8 cellular contexts compared by ENCODE assay signal in the genomic region with DNA sequence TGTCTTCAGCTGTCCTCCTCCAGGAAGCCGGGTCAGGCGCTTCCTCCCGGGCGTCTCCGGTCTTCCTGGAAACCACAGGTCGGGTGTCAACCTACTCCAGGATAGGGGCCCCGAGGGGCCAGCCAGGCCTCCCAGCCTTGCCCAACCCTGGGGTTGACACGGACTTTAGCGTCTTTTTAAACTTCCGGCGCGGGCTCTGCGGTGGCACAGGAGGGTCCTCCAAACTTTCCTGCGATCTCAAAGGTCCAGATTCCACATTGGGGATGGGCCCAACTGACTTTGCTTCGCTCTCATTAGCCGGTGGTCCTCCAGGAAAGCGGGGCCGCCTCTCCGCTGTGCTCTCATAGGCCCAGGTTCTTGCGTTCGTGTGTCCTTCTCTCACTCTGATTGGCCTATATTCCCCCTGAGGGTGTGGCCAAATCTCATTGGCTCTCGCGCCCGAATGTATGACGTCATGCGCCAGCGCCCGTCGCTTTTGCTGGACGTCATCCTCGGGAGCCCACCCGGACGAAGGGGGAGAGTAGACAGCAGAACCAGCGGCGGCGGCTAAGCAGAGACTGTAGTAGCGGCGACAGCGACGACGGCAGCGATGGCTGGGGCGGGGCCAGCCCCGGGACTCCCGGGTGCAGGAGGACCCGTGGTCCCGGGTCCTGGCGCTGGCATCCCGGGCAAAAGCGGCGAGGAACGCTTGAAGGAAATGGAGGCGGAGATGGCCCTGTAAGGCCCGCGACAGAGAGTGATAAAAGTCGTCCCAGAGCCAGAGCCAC. TPM values are rescaled to one million over a fixed set of nuclear protein-coding genes. Genes with fewer than 3 reads are reported as not detected.
DNase-seq lines count a peak whose midpoint lies in the region; ATAC-seq, FAIRE-seq and TF ChIP-seq lines count a peak whose summit lies in the region.

A gene with protein sequence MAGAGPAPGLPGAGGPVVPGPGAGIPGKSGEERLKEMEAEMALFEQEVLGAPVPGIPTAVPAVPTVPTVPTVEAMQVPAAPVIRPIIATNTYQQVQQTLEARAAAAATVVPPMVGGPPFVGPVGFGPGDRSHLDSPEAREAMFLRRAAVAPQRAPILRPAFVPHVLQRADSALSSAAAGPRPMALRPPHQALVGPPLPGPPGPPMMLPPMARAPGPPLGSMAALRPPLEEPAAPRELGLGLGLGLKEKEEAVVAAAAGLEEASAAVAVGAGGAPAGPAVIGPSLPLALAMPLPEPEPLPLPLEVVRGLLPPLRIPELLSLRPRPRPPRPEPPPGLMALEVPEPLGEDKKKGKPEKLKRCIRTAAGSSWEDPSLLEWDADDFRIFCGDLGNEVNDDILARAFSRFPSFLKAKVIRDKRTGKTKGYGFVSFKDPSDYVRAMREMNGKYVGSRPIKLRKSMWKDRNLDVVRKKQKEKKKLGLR (plus strand): TSS at position 472 of the 767 bp plus-strand sequence. CDS start 118 bp downstream, at position 590.

- H3K27me3 Mint-ChIP-seq in activated naive CD8-positive, alpha-beta T cell treated with anti-CD3 and anti-CD28 coated beads, Interleukin-2, amount 50 U/mL, for 24 hours, result peaks cover 3% of the 10 kb centered on the region

- H3K27me3 ChIP-seq in pancreas, result no peaks in the 10 kb centered on the region
- H3K27me3 ChIP-seq in tibial artery, result no peaks in the 10 kb centered on the region

- no peaks in the 10 kb centered on the region for H3K9me3 Mint-ChIP-seq in activated naive CD8-positive, alpha-beta T cell treated with anti-CD3 and anti-CD28 coated beads, Interleukin-2, amount 50 U/mL, for 24 hours

- H3K27ac ChIP-seq in pancreas (peak within 1 kb of the TSS; percentile 68 to 89 (median 80)), tibial artery (peak within 1 kb of the TSS; percentile 89 to 91)

- TF ChIP-seq CTCF in GM12865 (IDR thresholded peaks at IDR 0.05; ENCODE audit: insufficient read depth, low read depth, low read length, missing control alignments) (no peak), pancreas (IDR thresholded peaks at IDR 0.05) (no peak), tibial artery (IDR thresholded peaks at IDR 0.05) (peak in 1 of 2 experiments; percentile 22)

- ATAC-seq in HG02763 (IDR thresholded peaks at IDR 0.05; ENCODE audit: unreplicated experiment) (peak; percentile 96), Right ventricle myocardium inferior (peak; percentile 100), pancreas (peak; percentile 99 to 100 (median 99))
- peak; percentile 100 for ATAC-seq in activated naive CD8-positive, alpha-beta T cell treated with anti-CD3 and anti-CD28 coated beads, Interleukin-2, amount 50 U/mL, for 24 hours

- H3K36me3 ChIP-seq in pancreas, result peaks cover 0 to 33% (median 9%) of the 10 kb centered on the region in 3 donors
- peaks cover 28 to 37% (median 34%) of the 10 kb centered on the region in 3 donors for H3K36me3 ChIP-seq in tibial artery

- peaks cover 18% of the 10 kb centered on the region for H3K36me3 Mint-ChIP-seq in activated naive CD8-positive, alpha-beta T cell treated with anti-CD3 and anti-CD28 coated beads, Interleukin-2, amount 50 U/mL, for 24 hours (ENCODE audit: low read depth)

- 0% methylated on average over 56 of the region's 56 CpGs for WGBS in pancreas, 2 donors

- FAIRE-seq in pancreas (lab: Jason Lieb, UNC), result peak; percentile 98

- peaks cover 23% of the 10 kb centered on the region for H3K4me1 Mint-ChIP-seq in activated naive CD8-positive, alpha-beta T cell treated with anti-CD3 and anti-CD28 coated beads, Interleukin-2, amount 50 U/mL, for 24 hours

- H3K9me3 ChIP-seq in pancreas (no peaks in the 10 kb centered on the region), tibial artery (no peaks in the 10 kb centered on the region)

- intact Hi-C loops in Right ventricle myocardium inferior (cut with DNase I) (loop anchor here (5.0 kb wide), 1 partner anchor 81 kb away; a partner anchor contains a TSS), pancreas (cut with DNase I) (no loop called here), tibial artery (cut with DNase I; ENCODE audit: low total_unique reads) (loop anchor here (2.0 to 5.0 kb wide), 3 partner anchors 16 to 81 kb away; a partner anchor contains a TSS)

- peak within 1 kb of the TSS; percentile 99 for H3K27ac Mint-ChIP-seq in activated naive CD8-positive, alpha-beta T cell treated with anti-CD3 and anti-CD28 coated beads, Interleukin-2, amount 50 U/mL, for 24 hours

- peak within 1 kb of the TSS; percentile 97 for H3K4me3 Mint-ChIP-seq in activated naive CD8-positive, alpha-beta T cell treated with anti-CD3 and anti-CD28 coated beads, Interleukin-2, amount 50 U/mL, for 24 hours

- H3K4me1 ChIP-seq in pancreas (peaks cover 5 to 13% (median 7%) of the 10 kb centered on the region in 3 donors), tibial artery (peaks cover 3 to 26% (median 18%) of the 10 kb centered on the region in 4 donors)

- DNase-seq in GM12865 (ENCODE audit: low read depth), result peak; percentile 99
- DNase-seq in NCI-H1417 treated with DMSO at 0.1 percent for 48 hours (lab: John Stamatoyannopoulos, UW), result peak; percentile 75
- DNase-seq in SW480 (ENCODE audit: low spot score), result peak; percentile 100
- peak; percentile 98 for DNase-seq in activated naive CD8-positive, alpha-beta T cell treated with anti-CD3 and anti-CD28 coated beads, Interleukin-2, amount 50 U/mL, for 24 hours
- peak; percentile 97 for DNase-seq in Right ventricle myocardium inferior (ENCODE audit: missing footprints)
- peak; percentile 94 to 97 (median 96) for DNase-seq in pancreas
- peak; percentile 98 for DNase-seq in tibial artery

- H3K4me3 ChIP-seq in GM12865 (ENCODE audit: low read depth, low read length) (peak within 1 kb of the TSS; percentile 75), pancreas (peak within 1 kb of the TSS; percentile 89 to 98 (median 94)), tibial artery (peak within 1 kb of the TSS; percentile 93 to 100)

RNA-seq across cellular contexts. Expression of the gene that starts here (rescaled TPM):
- total RNA-seq in Right ventricle myocardium inferior (51.5 TPM), pancreas (10 to 100 TPM; 18.2 to 34.0 (median 28.3) TPM)
- polyA plus RNA-seq in pancreas, result 10 to 100 TPM; 38.1 to 38.6 TPM

Comparison
In these comparisons a context has a peak if more than half of its experiments do, and no peak if none do; other contexts are left out.
1. Peak in every context shown above with its lines: DNase-seq, ATAC-seq, H3K4me3 ChIP-seq and H3K27ac ChIP-seq.
2. intact Hi-C loops: an anchor here in Right ventricle myocardium inferior (5.0 kb wide) and tibial artery (2.0 to 5.0 kb wide); none called in pancreas.